Comparison of ENCODE assay signal across 8 cellular contexts in the genomic region with DNA sequence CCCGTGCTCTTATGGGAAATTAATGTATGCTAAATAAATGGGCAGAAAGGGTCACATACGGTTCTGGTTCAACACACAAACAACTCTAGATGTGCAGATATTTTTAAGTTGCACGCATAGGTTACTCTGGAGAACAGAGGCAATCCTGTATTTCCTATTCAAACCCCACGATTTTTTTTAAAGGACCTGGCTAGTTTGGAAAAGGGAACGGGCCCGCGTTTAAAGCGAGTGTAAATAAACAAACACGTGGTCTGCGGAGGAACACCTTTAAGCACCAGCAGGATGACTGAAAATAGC. TPM values are rescaled to one million over a fixed set of nuclear protein-coding genes. Genes with fewer than 3 reads are reported as not detected.
DNase-seq lines count a peak whose midpoint lies in the region; ATAC-seq and TF ChIP-seq lines count a peak whose summit lies in the region.

No MANE protein-coding gene starts in this region.

- BruUV-seq in PC-9 (replicated peaks; lab: Mats Ljungman, UMichigan) = no TSS peak

- DNase-seq in GM12865 (ENCODE audit: low read depth) (peak; percentile 48), HFFc6 (no peak), PC-9 (no peak), epithelial cell of prostate (ENCODE audit: low read depth, low spot score) (no peak), HPDE6-E6E7 (ENCODE audit: extremely low spot score) (no peak), SK-N-DZ (ENCODE audit: low spot score) (no peak)

- no peaks in the 10 kb centered on the region for H3K27me3 ChIP-seq in PC-9 (ENCODE audit: insufficient read depth, low read depth)
- H3K27me3 ChIP-seq in parathyroid adenoma (ENCODE audit: control insufficient read depth, insufficient read depth, low read length) = no peaks in the 10 kb centered on the region

- intact Hi-C loops in PC-9 (cut with micrococcal nuclease; ENCODE audit: unreplicated experiment) = loop anchor here (5.0 to 10.0 kb wide), 2 partner anchors 168 to 366 kb away; a partner anchor contains a TSS

- H4K20me1 ChIP-seq in PC-9 (ENCODE audit: insufficient read depth) = no peaks in the 10 kb centered on the region; the same call in 1 of the 2 replicates

- H2AFZ ChIP-seq in PC-9 = peak overlapping the region; percentile 99
- peak overlapping the region; percentile 95 for H2AFZ ChIP-seq in parathyroid adenoma

- H3K36me3 Mint-ChIP-seq in HFFc6 (ENCODE audit: low read depth) = peaks cover 19% of the 10 kb centered on the region

- H3K79me2 ChIP-seq in PC-9 (ENCODE audit: low read depth) (peaks cover 46% of the 10 kb centered on the region), parathyroid adenoma (no peaks in the 10 kb centered on the region)

- peak overlapping the region; percentile 94 for H3K4me2 ChIP-seq in PC-9
- H3K4me2 ChIP-seq in parathyroid adenoma (ENCODE audit: low read length) = peak overlapping the region; percentile 90

- 0 out of 2 replicates have a peak, but pooled peaks cover 11% of the 10 kb centered on the region for H3K36me3 ChIP-seq in PC-9 (ENCODE audit: low read depth)
- H3K36me3 ChIP-seq in parathyroid adenoma (ENCODE audit: control insufficient read depth, insufficient read depth, low read length) = no peaks in the 10 kb centered on the region

- H3K9me3 ChIP-seq in PC-9 (ENCODE audit: insufficient read depth, low read depth) (no peaks in the 10 kb centered on the region), parathyroid adenoma (ENCODE audit: control insufficient read depth, low read length) (no peaks in the 10 kb centered on the region)

- H3K4me1 ChIP-seq in PC-9 (replicated peaks; ENCODE audit: insufficient read depth) (peaks cover 23% of the 10 kb centered on the region), parathyroid adenoma (no peaks in the 10 kb centered on the region)

- peak overlapping the region; percentile 98 for H3K4me3 Mint-ChIP-seq in HFFc6

- H3K9me3 Mint-ChIP-seq in HFFc6 = no peaks in the 10 kb centered on the region

- H3K9me2 ChIP-seq in PC-9 (ENCODE audit: insufficient read depth) = no peaks in the 10 kb centered on the region

- TF ChIP-seq CTCF in GM12865 (IDR thresholded peaks at IDR 0.05; ENCODE audit: insufficient read depth, low read depth, low read length, missing control alignments) = no peak
- no peak for TF ChIP-seq CTCF in HFFc6 (IDR thresholded peaks at IDR 0.05)
- no peak for TF ChIP-seq CTCF in PC-9 (conservative IDR thresholded peaks at IDR 0.05)
- TF ChIP-seq CTCF in parathyroid adenoma (IDR thresholded peaks at IDR 0.05) = no peak

- no peaks in the 10 kb centered on the region for H3F3A ChIP-seq in PC-9 (ENCODE audit: insufficient read depth, low read depth)

- peak overlapping the region; percentile 82 for H3K4me3 ChIP-seq in GM12865 (ENCODE audit: low read depth, low read length)
- H3K4me3 ChIP-seq in PC-9 = peak overlapping the region; percentile 87
- H3K4me3 ChIP-seq in parathyroid adenoma (ENCODE audit: low read depth, low read length) = peak overlapping the region; percentile 83

- no peaks in the 10 kb centered on the region for H3K27me3 Mint-ChIP-seq in HFFc6 (ENCODE audit: insufficient read depth)

- no peak for ATAC-seq in GM18517 (IDR thresholded peaks at IDR 0.05; ENCODE audit: unreplicated experiment)

- H3K4me1 Mint-ChIP-seq in HFFc6 (ENCODE audit: low read depth) = peaks cover 26% of the 10 kb centered on the region

- peak overlapping the region; percentile 74 for H3K9ac ChIP-seq in parathyroid adenoma

- H3K27ac Mint-ChIP-seq in HFFc6 = peak overlapping the region; percentile 96

- CTCF ChIA-PET in PC-9 (lab: Charles Lee) = no interaction called here

- peak overlapping the region; percentile 73 for H3K27ac ChIP-seq in PC-9
- H3K27ac ChIP-seq in epithelial cell of prostate = peak overlapping the region; percentile 50
- no peak overlapping the region for H3K27ac ChIP-seq in parathyroid adenoma

- POLR2A ChIA-PET in PC-9 (lab: Charles Lee; ENCODE audit: unreplicated experiment) = interaction anchor here (0.5 kb wide), 1 partner anchor 751 kb away, joined by 4 read pairs; a partner anchor contains a TSS

RNA-seq across cellular contexts. Expression of a gene that starts 0.6 kb away (rescaled TPM):
- 10 to 100 TPM; 12.2 to 17.2 (median 15.7) TPM for total RNA-seq in HFFc6 (2021; fragmentation: NEBNext Ultra II Directional; extraction: Animal tissue kit (Norgen Biotek cat#: 25700))
- 40.3 and 41.1 TPM in 2 replicates for total RNA-seq in PC-9 (2021)
- polyA plus RNA-seq in SK-N-DZ (2014; cell fraction: cytosol; rRNA removed) = 40.7 and 49.3 TPM in 2 replicates
- 32.1 and 34.0 TPM in 2 replicates for polyA plus RNA-seq in SK-N-DZ (2014; cell fraction: nucleus; rRNA removed)

RNA-seq across cellular contexts. Expression of a gene that starts 0.7 kb away (rescaled TPM):
- 1 to 10 TPM; 7.2 to 8.7 (median 7.9) TPM for total RNA-seq in HFFc6 (2021; fragmentation: NEBNext Ultra II Directional; extraction: Animal tissue kit (Norgen Biotek cat#: 25700))
- total RNA-seq in PC-9 (2021) = 8.7 and 12.7 TPM in 2 replicates
- 56.0 and 70.6 TPM in 2 replicates for polyA plus RNA-seq in SK-N-DZ (2014; cell fraction: cytosol; rRNA removed)
- 82.7 and 88.3 TPM in 2 replicates for polyA plus RNA-seq in SK-N-DZ (2014; cell fraction: nucleus; rRNA removed)

RNA-seq across cellular contexts. Expression of a gene that starts 19.2 kb away (rescaled TPM):
- not detected for total RNA-seq in HFFc6 (2021; fragmentation: NEBNext Ultra II Directional; extraction: Animal tissue kit (Norgen Biotek cat#: 25700))
- not detected in 2 replicates for total RNA-seq in PC-9 (2021)
- polyA plus RNA-seq in SK-N-DZ (2014; cell fraction: cytosol; rRNA removed) = not detected in 2 replicates
- not detected in 2 replicates for polyA plus RNA-seq in SK-N-DZ (2014; cell fraction: nucleus; rRNA removed)

RNA-seq across cellular contexts. Expression of a gene that starts 50.6 kb away (rescaled TPM):
- 1 to 10 TPM in 4 of 6 experiments, under 1 TPM in 2; 0.85 to 3.3 (median 3.0) TPM for total RNA-seq in HFFc6 (2021; fragmentation: NEBNext Ultra II Directional; extraction: Animal tissue kit (Norgen Biotek cat#: 25700))
- 1.9 and 2.0 TPM in 2 replicates for total RNA-seq in PC-9 (2021)
- polyA plus RNA-seq in SK-N-DZ (2014; cell fraction: cytosol; rRNA removed) = 1.3 TPM in 2 replicates
- polyA plus RNA-seq in SK-N-DZ (2014; cell fraction: nucleus; rRNA removed) = 0.76 and 1.5 TPM in 2 replicates
